Comparison of ENCODE assay signal across 9 cellular contexts in genomic region chrX:1536712-1537030, GRCh38. TPM values are rescaled to one million over a fixed set of nuclear protein-coding genes. Genes with fewer than 3 reads are reported as not detected.
DNase-seq lines count a peak whose midpoint lies in the region; ATAC-seq and TF ChIP-seq lines count a peak whose summit lies in the region.
"Had no signal": no experiment of that assay in that cellular context is flagged by ENCODE, and none has a peak within 500 bp of the region (broad histone marks: within the 10 kb centered on the region; RNA-seq: fewer than 3 reads in every experiment).

No MANE protein-coding gene starts in this region.

- no peak for TF ChIP-seq EP300 in esophagus muscularis mucosa (IDR thresholded peaks at IDR 0.05)

- WGBS in esophagus muscularis mucosa: 61% methylated on average over 13 of the region's 17 CpGs

- H3K9me3 ChIP-seq in esophagus muscularis mucosa (peaks cover 0 to 7% (median 0%) of the 10 kb centered on the region in 4 donors), tibial artery (no peaks in the 10 kb centered on the region)

- intact Hi-C loops in esophagus muscularis mucosa (cut with DNase I) (no loop called here), tibial artery (cut with DNase I; ENCODE audit: low total_unique reads) (no loop called here)

- TF ChIP-seq CTCF in esophagus muscularis mucosa (IDR thresholded peaks at IDR 0.05) (no peak), tibial artery (IDR thresholded peaks at IDR 0.05) (no peak)

- DNase-seq in activated T-cell treated with anti-CD3 and anti-CD28 coated beads for 24 hours (ENCODE audit: low read depth) (peak; percentile 24), esophagus muscularis mucosa (ENCODE audit: extremely low spot score) (no peak), tibial artery (no peak), RPMI8226 (no peak), AML-193 (lab: John Stamatoyannopoulos, UW) (no peak)
- DNase-seq in activated T-cell treated with anti-CD3 and anti-CD28 coated beads, Interleukin-2, amount 50 U/mL, for 1 hour: no peak
- no peak for DNase-seq in activated effector memory CD4-positive, alpha-beta T cell treated with anti-CD3 and anti-CD28 coated beads, Interleukin-2, amount 50 U/mL, for 16 hours

- no peak for TF ChIP-seq POLR2A in esophagus muscularis mucosa (IDR thresholded peaks at IDR 0.05; ENCODE audit: low read depth)

- H3K4me1 ChIP-seq in esophagus muscularis mucosa (no peaks in the 10 kb centered on the region), tibial artery (no peaks in the 10 kb centered on the region)

- H3K36me3 ChIP-seq in esophagus muscularis mucosa (no peaks in the 10 kb centered on the region), tibial artery (no peaks in the 10 kb centered on the region)

- H3K27ac ChIP-seq in esophagus muscularis mucosa (replicated peaks in 1 of 4) (peak overlapping the region; percentile 26 to 55 (median 50)), tibial artery (no peak overlapping the region)
- H3K27ac ChIP-seq: C4-2B had no signal

- H3K27me3 ChIP-seq in esophagus muscularis mucosa (peaks cover 0 to 25% (median 0%) of the 10 kb centered on the region in 4 donors), tibial artery (peaks cover 0 to 3% of the 10 kb centered on the region in 2 donors)

- peak; percentile 1 for ATAC-seq in HG03520 (IDR thresholded peaks at IDR 0.05; ENCODE audit: unreplicated experiment)

- H3K4me3 ChIP-seq in esophagus muscularis mucosa (peak overlapping the region; percentile 34 to 56 (median 43)), tibial artery (peak overlapping the region; percentile 29 to 43)

RNA-seq across cellular contexts. Expression of gene P2RY8, which starts 0.3 kb away (rescaled TPM):
- total RNA-seq in esophagus muscularis mucosa: 1 to 10 TPM in 3 of 4 donors, under 1 TPM in 1; 0.63 to 3.1 (median 1.9) TPM

RNA-seq across cellular contexts. Expression of gene AKAP17A, which starts 54.7 kb away (rescaled TPM):
- 10 to 100 TPM; 23.4 to 36.8 (median 31.0) TPM for total RNA-seq in esophagus muscularis mucosa

Comparison
In these comparisons a context has a peak if more than half of its experiments do, and no peak if none do; other contexts are left out.
1. H3K27ac ChIP-seq: peak in esophagus muscularis mucosa (4 of 4); none in tibial artery (0 of 2).